ENCODE assay signal across 17 cellular contexts in genomic region chr11:2550606-2550970, GRCh38.
DNase-seq lines count a peak whose midpoint lies in the region; ATAC-seq and TF ChIP-seq lines count a peak whose summit lies in the region.
"Had no signal": no experiment of that assay in that cellular context is flagged by ENCODE, and none has a peak within 500 bp of the region (broad histone marks: within the 10 kb centered on the region; RNA-seq: fewer than 3 reads in every experiment).

No MANE protein-coding gene starts in this region.

- in situ Hi-C loops in transverse colon (cut with MboI; ENCODE audit: low pct_ligation_motif_present in 1 of 4, low pct_unique_long_range_greater_than_20kb in 1 of 4, low sequenced_read_pairs in 3 of 4): no loop called here

- no peak overlapping the region for H3K27ac Mint-ChIP-seq in activated naive CD8-positive, alpha-beta T cell treated with anti-CD3 and anti-CD28 coated beads for 36 hours

- no peaks in the 10 kb centered on the region for H3K9me3 ChIP-seq in heart right ventricle
- no peaks in the 10 kb centered on the region for H3K9me3 ChIP-seq in RWPE2 (ENCODE audit: severe bottlenecking)
- H3K9me3 ChIP-seq in left lung: no peaks in the 10 kb centered on the region
- no peaks in the 10 kb centered on the region for H3K9me3 ChIP-seq in transverse colon
- H3K9me3 ChIP-seq: A549 had no signal

- intact Hi-C loops in heart right ventricle (cut with DNase I) (loop anchor here in 1 of 10 donors (10.0 kb wide), 1 partner anchor 234 kb away; no protein-coding TSS in a partner anchor), cardiac septum (cut with DNase I) (no loop called here), left lung (cut with DNase I) (no loop called here), transverse colon (cut with DNase I; ENCODE audit: low total_unique reads) (no loop called here)

- TF ChIP-seq EP300 in transverse colon (IDR thresholded peaks at IDR 0.05; ENCODE audit: low read depth): no peak

- ATAC-seq in heart right ventricle (peak in 5 of 8 donors; percentile 18 to 41 (median 36)), RWPE2 (ENCODE audit: low read depth) (no peak), left lung (no peak)
- no peak for ATAC-seq in activated CD4-positive, CD25-positive, alpha-beta regulatory T cell treated with anti-CD3 and anti-CD28 coated beads, Interleukin-2, amount 50 U/mL, for 24 hours
- ATAC-seq: A549 had no signal

- H3K27me3 Mint-ChIP-seq in activated naive CD8-positive, alpha-beta T cell treated with anti-CD3 and anti-CD28 coated beads for 36 hours: no peaks in the 10 kb centered on the region

- H3K36me3 ChIP-seq in heart right ventricle (no peaks in the 10 kb centered on the region), RWPE2 (ENCODE audit: low read depth) (no peaks in the 10 kb centered on the region), left lung (no peaks in the 10 kb centered on the region), transverse colon (no peaks in the 10 kb centered on the region)

- H3K9me3 Mint-ChIP-seq in activated naive CD8-positive, alpha-beta T cell treated with anti-CD3 and anti-CD28 coated beads for 36 hours: no peaks in the 10 kb centered on the region

- no peaks in the 10 kb centered on the region for H3K36me3 Mint-ChIP-seq in activated naive CD8-positive, alpha-beta T cell treated with anti-CD3 and anti-CD28 coated beads for 36 hours
- H3K36me3 Mint-ChIP-seq: CD8-positive, alpha-beta memory T cell had no signal

- no peak overlapping the region for H3K4me3 Mint-ChIP-seq in activated naive CD8-positive, alpha-beta T cell treated with anti-CD3 and anti-CD28 coated beads for 36 hours
- H3K4me3 Mint-ChIP-seq: CD8-positive, alpha-beta memory T cell had no signal

- TF ChIP-seq CTCF in heart right ventricle (IDR thresholded peaks at IDR 0.05): no peak
- no peak for TF ChIP-seq CTCF in RWPE2 (IDR thresholded peaks at IDR 0.05; ENCODE audit: poor library complexity, severe bottlenecking)
- TF ChIP-seq CTCF in left lung (IDR thresholded peaks at IDR 0.05): no peak
- TF ChIP-seq CTCF in transverse colon (IDR thresholded peaks at IDR 0.05): no peak

- WGBS in heart right ventricle, 2 donors: 66 to 75% methylated on average over 8 of the region's 8 CpGs
- 89% methylated on average over 8 of the region's 8 CpGs; no CpG with 5 or more reads in 1 of the 2 donors for WGBS in transverse colon (ENCODE audit: low coverage in 1 of 2), 2 donors

- H3K4me1 Mint-ChIP-seq in activated naive CD8-positive, alpha-beta T cell treated with anti-CD3 and anti-CD28 coated beads for 36 hours: peaks cover 11% of the 10 kb centered on the region
- H3K4me1 Mint-ChIP-seq: CD8-positive, alpha-beta memory T cell had no signal

- H3K27me3 ChIP-seq in heart right ventricle (no peaks in the 10 kb centered on the region), RWPE2 (ENCODE audit: insufficient read depth, poor library complexity, severe bottlenecking) (no peaks in the 10 kb centered on the region), left lung (no peaks in the 10 kb centered on the region), transverse colon (no peaks in the 10 kb centered on the region)
- H3K27me3 ChIP-seq: BLaER1 treated with 17β-estradiol and CSF1 and Interleukin-3, amounts not matched to agents 10 nM and 100 nM had no signal

- no peak for TF ChIP-seq POLR2A in transverse colon (IDR thresholded peaks at IDR 0.05)

- H3K4me1 ChIP-seq in heart right ventricle (peaks cover 0 to 18% (median 0%) of the 10 kb centered on the region in 9 donors), RWPE2 (ENCODE audit: insufficient read depth, poor library complexity, severe bottlenecking) (no peaks in the 10 kb centered on the region), left lung (peaks cover 0 to 11% of the 10 kb centered on the region in 2 donors), transverse colon (no peaks in the 10 kb centered on the region)
- H3K4me1 ChIP-seq: A549 had no signal

- H3K27ac ChIP-seq in heart right ventricle (no peak overlapping the region), RWPE2 (ENCODE audit: poor library complexity, severe bottlenecking) (no peak overlapping the region), left lung (no peak overlapping the region), transverse colon (peak overlapping the region in 1 of 4 donors; percentile 2)
- H3K27ac ChIP-seq: A549; BLaER1 treated with 17β-estradiol and CSF1 and Interleukin-3, amounts not matched to agents 10 nM and 100 nM had no signal

- H3K4me3 ChIP-seq in heart right ventricle (no peak overlapping the region), RWPE2 (ENCODE audit: severe bottlenecking) (no peak overlapping the region), left lung (no peak overlapping the region), transverse colon (no peak overlapping the region)
- H3K4me3 ChIP-seq: A549; BLaER1 treated with 17β-estradiol and CSF1 and Interleukin-3, amounts not matched to agents 10 nM and 100 nM had no signal

- DNase-seq in heart right ventricle (no peak), cardiac septum (ENCODE audit: low spot score) (no peak), RWPE2 (ENCODE audit: low spot score) (peak; percentile 27), left lung (peak; percentile 17 to 59), transverse colon (peak; percentile 3), superior temporal gyrus (ENCODE audit: extremely low spot score) (no peak)
- DNase-seq in activated naive CD8-positive, alpha-beta T cell treated with anti-CD3 and anti-CD28 coated beads for 36 hours: no peak
- DNase-seq: DMS53, EL, KG1, MV-4-11, NCI-H1694 treated with DMSO at 0.1 percent for 48 hours, SHP77 treated with DMSO at 0.1 percent for 48 hours had no signal

Comparison
In these comparisons a context has a peak if more than half of its experiments do, and no peak if none do; other contexts are left out.
1. ATAC-seq: peak in heart right ventricle (5 of 8); none in RWPE2 (single experiment), left lung (single experiment) and activated CD4-positive, CD25-positive, alpha-beta regulatory T cell treated with anti-CD3 and anti-CD28 coated beads, Interleukin-2, amount 50 U/mL, for 24 hours (0 of 2).
2. DNase-seq: peak in RWPE2 (single experiment), left lung (2 of 2) and transverse colon (single experiment); none in heart right ventricle (0 of 2), cardiac septum (single experiment), activated naive CD8-positive, alpha-beta T cell treated with anti-CD3 and anti-CD28 coated beads for 36 hours (single experiment) and superior temporal gyrus (single experiment).